ENCODE assay signal across 13 cellular contexts in the genomic region with DNA sequence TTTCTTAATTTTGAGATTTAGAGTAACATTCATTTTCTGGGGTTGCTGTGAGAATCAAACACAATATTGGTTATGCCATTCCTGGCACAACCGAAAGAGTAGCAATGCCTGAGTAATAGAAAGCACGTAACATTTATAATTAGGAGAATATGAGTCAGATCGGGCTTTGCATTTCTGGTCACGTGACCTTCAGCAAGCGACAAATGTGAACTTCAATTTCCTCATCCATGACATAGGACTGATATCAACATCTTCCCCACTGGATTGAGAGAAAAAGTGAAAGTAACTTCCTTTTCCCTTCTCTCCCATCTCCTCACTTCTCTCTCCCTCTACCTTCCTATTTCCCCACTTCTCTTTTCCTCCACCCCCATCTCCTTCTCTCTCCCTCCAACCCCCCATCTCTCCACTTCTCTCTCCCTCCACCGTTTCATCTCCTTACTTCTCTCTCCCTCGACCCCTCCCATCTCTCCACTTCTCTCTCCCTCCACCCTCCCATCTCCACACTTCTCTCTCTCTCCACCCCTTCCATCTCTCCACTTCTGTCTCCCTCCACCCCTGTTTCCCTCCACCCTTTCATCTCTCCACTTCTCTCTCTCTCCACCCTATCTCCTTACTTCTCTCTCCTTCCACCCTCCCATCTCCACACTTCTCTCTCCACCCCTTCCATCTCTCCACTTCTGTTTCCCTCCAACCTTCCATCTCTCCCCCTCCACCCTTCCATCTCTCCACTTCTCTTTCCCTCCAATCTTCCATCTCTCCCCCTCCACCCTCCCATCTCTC. TPM values are rescaled to one million over a fixed set of nuclear protein-coding genes. Genes with fewer than 3 reads are reported as not detected.
DNase-seq lines count a peak whose midpoint lies in the region; ATAC-seq, FAIRE-seq and TF ChIP-seq lines count a peak whose summit lies in the region.
"Had no signal": no experiment of that assay in that cellular context is flagged by ENCODE, and none has a peak within 500 bp of the region (broad histone marks: within the 10 kb centered on the region; RNA-seq: fewer than 3 reads in every experiment).

No MANE protein-coding gene starts in this region.

- H3K36me3 ChIP-seq in K562 (ENCODE audit: control insufficient read depth, insufficient read depth, low read length) (no peaks in the 10 kb centered on the region), small intestine (ENCODE audit: control insufficient read depth in 2 of 2, insufficient read depth in 2 of 2, low read length in 2 of 2) (no peaks in the 10 kb centered on the region)
- H3K36me3 ChIP-seq: BLaER1, spleen had no signal

- H3K27me3 Mint-ChIP-seq in activated CD4-positive, alpha-beta T cell treated with anti-CD3 and anti-CD28 coated beads, Interleukin-2, amount 10 ng/mL, durations not matched to agents 7 days and 5 days = peaks cover 37% of the 10 kb centered on the region

- no peaks in the 10 kb centered on the region for H3K36me3 Mint-ChIP-seq in activated CD4-positive, alpha-beta T cell treated with anti-CD3 and anti-CD28 coated beads, Interleukin-2, amount 10 ng/mL, durations not matched to agents 7 days and 5 days (ENCODE audit: low read depth)

- H3K9me1 ChIP-seq in K562 (ENCODE audit: control insufficient read depth, insufficient read depth, low read length) = no peaks in the 10 kb centered on the region

- in situ Hi-C loops in K562 (cut with MboI) = no loop called here

- 16% methylated on average over 5 of the region's 7 CpGs for WGBS in K562 (ENCODE audit: insufficient coverage, low coverage, missing lambda C conversion rate)
- WGBS in small intestine, 3 donors = 43 to 47% (median 44%) methylated on average over 6 to 7 of the region's 7 CpGs

- no peak for TF ChIP-seq POLR2A in K562 (conservative IDR thresholded peaks at IDR 0.05)

- POLR2A ChIA-PET in activated CD4-positive, alpha-beta T cell treated with anti-CD3 and anti-CD28 coated beads, Interleukin-2, amount 10 ng/mL, durations not matched to agents 7 days and 5 days (lab: Charles Lee) = no interaction called here
- POLR2A ChIA-PET in K562 (lab: Yijun Ruan, JAX) = interaction anchor here (1.1 kb wide), 1 partner anchor 19 kb away, joined by 3 read pairs; no protein-coding TSS in a partner anchor

- H3K4me1 Mint-ChIP-seq in activated CD4-positive, alpha-beta T cell treated with anti-CD3 and anti-CD28 coated beads, Interleukin-2, amount 10 ng/mL, durations not matched to agents 7 days and 5 days = no peaks in the 10 kb centered on the region

- no peak for TF ChIP-seq CTCF in K562 (IDR thresholded peaks at IDR 0.05 in 2 of 3, conservative IDR thresholded peaks at IDR 0.05 in 1 of 3; ENCODE audit: insufficient read depth in 2 of 3, low read depth in 1 of 3, low read length in 3 of 3)

- intact Hi-C loops in K562 (cut with micrococcal nuclease) = no loop called here

- CTCF ChIA-PET in activated CD4-positive, alpha-beta T cell treated with anti-CD3 and anti-CD28 coated beads, Interleukin-2, amount 10 ng/mL, durations not matched to agents 7 days and 5 days (lab: Charles Lee) = interaction anchor here (0.5 kb wide), 1 partner anchor 1151 kb away, joined by 3 read pairs; no protein-coding TSS in a partner anchor
- CTCF ChIA-PET in K562 (lab: Yijun Ruan, JAX; ENCODE audit: low intra/inter-chr PET ratio) = no interaction called here

- H3K4me2 ChIP-seq in K562 (ENCODE audit: insufficient read depth, low read length) = peak overlapping the region; percentile 63
- H3K4me2 ChIP-seq: BLaER1 had no signal

- 0 out of 5 replicates have a peak, but pooled peaks cover 0 to 7% of the 10 kb centered on the region in 2 experiments for H3K4me1 ChIP-seq in K562 (replicated peaks in 1 of 2; ENCODE audit: control insufficient read depth in 2 of 2, insufficient read depth in 2 of 2, low read length in 2 of 2)
- peaks cover 0 to 3% of the 10 kb centered on the region in 2 donors for H3K4me1 ChIP-seq in small intestine (ENCODE audit: control insufficient read depth in 2 of 2, insufficient read depth in 1 of 2, low read depth in 1 of 2, low read length in 1 of 2)
- H3K4me1 ChIP-seq: BLaER1 had no signal

- FAIRE-seq in K562 (lab: Jason Lieb, UNC) (no peak), small intestine (lab: Jason Lieb, UNC) (no peak)

- no peak for TF ChIP-seq EP300 in K562 (IDR thresholded peaks at IDR 0.05; ENCODE audit: low read length)

- BruUV-seq in K562 (replicated peaks; lab: Mats Ljungman, UMichigan) = no TSS peak

- H3K27me3 ChIP-seq in K562 (ENCODE audit: control insufficient read depth in 2 of 2, insufficient read depth in 2 of 2, low read length in 2 of 2) = no peaks in the 10 kb centered on the region
- peaks cover 0 to 2% of the 10 kb centered on the region in 2 donors for H3K27me3 ChIP-seq in small intestine (ENCODE audit: control insufficient read depth in 2 of 2, insufficient read depth in 2 of 2, low read length in 2 of 2)
- H3K27me3 ChIP-seq: BLaER1 had no signal

- no peak overlapping the region for H3K4me3 Mint-ChIP-seq in activated CD4-positive, alpha-beta T cell treated with anti-CD3 and anti-CD28 coated beads, Interleukin-2, amount 10 ng/mL, durations not matched to agents 7 days and 5 days

- no peak for TF ChIP-seq RAD21 in K562 (CRISPR knock-in tag; conservative IDR thresholded peaks at IDR 0.05 in 1 of 2, IDR thresholded peaks at IDR 0.05 in 1 of 2)

- no peak overlapping the region for H3K9ac ChIP-seq in K562 (ENCODE audit: insufficient read depth in 1 of 2, low read depth in 2 of 2, low read length in 2 of 2)
- H3K9ac ChIP-seq: BLaER1 had no signal

- no peaks in the 10 kb centered on the region for H3K79me2 ChIP-seq in K562 (ENCODE audit: control insufficient read depth, insufficient read depth, low read length)

- H2AFZ ChIP-seq in K562 (ENCODE audit: low read depth, low read length) = peak overlapping the region; percentile 82

- H3K27ac Mint-ChIP-seq in activated CD4-positive, alpha-beta T cell treated with anti-CD3 and anti-CD28 coated beads, Interleukin-2, amount 10 ng/mL, durations not matched to agents 7 days and 5 days = no peak overlapping the region

- H3K4me3 ChIP-seq in K562 (no peak overlapping the region), small intestine (ENCODE audit: low read depth in 1 of 2, low read length in 2 of 2) (no peak overlapping the region)
- H3K4me3 ChIP-seq: BLaER1, lung had no signal

- no peaks in the 10 kb centered on the region for H4K20me1 ChIP-seq in K562 (replicated peaks; ENCODE audit: control insufficient read depth, insufficient read depth, low read length)
- H4K20me1 ChIP-seq: BLaER1 had no signal

- peaks cover 2% of the 10 kb centered on the region for H3K9me3 Mint-ChIP-seq in activated CD4-positive, alpha-beta T cell treated with anti-CD3 and anti-CD28 coated beads, Interleukin-2, amount 10 ng/mL, durations not matched to agents 7 days and 5 days

- H3K9me3 ChIP-seq in K562 (replicated peaks; ENCODE audit: control insufficient read depth, insufficient read depth, low read depth, low read length) = no peaks in the 10 kb centered on the region
- H3K9me3 ChIP-seq in small intestine (ENCODE audit: control insufficient read depth, low read depth) = no peaks in the 10 kb centered on the region
- H3K9me3 ChIP-seq: spleen had no signal

- ATAC-seq in K562 = no peak
- no peak for ATAC-seq in HG03521 (IDR thresholded peaks at IDR 0.05; ENCODE audit: unreplicated experiment)

- peak; percentile 6 for DNase-seq in activated CD4-positive, alpha-beta T cell treated with anti-CD3 and anti-CD28 coated beads for 48 hours
- no peak for DNase-seq in activated CD4-positive, alpha-beta T cell treated with anti-CD3 and anti-CD28 coated beads, Interleukin-2, amount 10 ng/mL, durations not matched to agents 7 days and 5 days
- DNase-seq in LHCN-M2 (ENCODE audit: low read depth) = peak; percentile 70
- DNase-seq in K562 (ENCODE audit: extremely low read depth in 1 of 4, low spot score in 3 of 4) = peak in 1 of 4 experiments; percentile 8
- DNase-seq in small intestine = peak; percentile 43
- DNase-seq in GOT3 (lab: John Stamatoyannopoulos, UW) = no peak
- no peak for DNase-seq in germinal center (ENCODE audit: low spot score)
- DNase-seq: SHP77 treated with DMSO at 0.1 percent for 48 hours, spleen had no signal

- H3K27ac ChIP-seq in K562 (ENCODE audit: extremely low read depth, low read depth, low read length) (no peak overlapping the region), small intestine (ENCODE audit: low read depth in 1 of 2, low read length in 1 of 2) (no peak overlapping the region)
- H3K27ac ChIP-seq: BLaER1, epithelial cell of prostate, spleen had no signal

RNA-seq across cellular contexts. Expression of a gene that starts 33.5 kb away (rescaled TPM):
- 10 to 100 TPM; 40.0 to 45.1 TPM for total RNA-seq in activated CD4-positive, alpha-beta T cell treated with anti-CD3 and anti-CD28 coated beads, Interleukin-2, amount 10 ng/mL, durations not matched to agents 7 days and 5 days
- total RNA-seq in LHCN-M2 (2014; rRNA removed) (46.0 and 54.5 TPM in 2 replicates), K562 (2014; rRNA removed) (93.2 and 103 TPM in 2 replicates), K562 (2014; rRNA removed; fragmentation: Illumina TruSeq; extraction: Trizol) (115 and 124 TPM in 2 replicates), K562 (2015; rRNA removed; fragmentation: Illumina TruSeq; extraction: Trizol) (96.7 and 101 TPM in 2 replicates), K562 (2021) (86.7 and 95.1 TPM in 2 replicates)
- 27.6 TPM for polyA plus RNA-seq in LHCN-M2 (2012)
- total RNA-seq in K562 (2011; cell fraction: chromatin; rRNA removed; ENCODE audit: low replicate concordance) = 61.5 and 103 TPM in 2 replicates
- 44.7 and 51.1 TPM in 2 replicates for total RNA-seq in K562 (2011; cell fraction: nucleolus; rRNA removed)
- 61.4 and 65.7 TPM in 2 replicates for total RNA-seq in K562 (2011; cell fraction: nucleoplasm; rRNA removed)
- polyA plus RNA-seq in K562 (2011; rRNA removed) (143 and 183 TPM in 2 replicates), K562 (2014; fragmentation: Illumina TruSeq; extraction: Trizol) (126 and 162 TPM in 2 replicates), K562 (2014; fragmentation: Nextera tagmentation; extraction: Ambion mirVana) (100 to 1,000 TPM; 114 to 172 TPM), K562 (2014; rRNA removed) (99.1 and 110 TPM in 2 replicates), small intestine (100 to 1,000 TPM in 1 of 3 donors, 10 to 100 TPM in 2; 76.7 to 222 (median 82.7) TPM)
- polyA plus RNA-seq in K562 (2011; cell fraction: cytosol; rRNA removed) = 127 and 140 TPM in 2 replicates
- polyA plus RNA-seq in K562 (2011; cell fraction: nucleus; rRNA removed) = 99.0 and 115 TPM in 2 replicates
- polyA plus RNA-seq in K562 (2012) = 70.6 and 73.3 TPM in 2 replicates
- polyA minus RNA-seq in K562 (2011; rRNA and poly(A)+ RNA removed) = 104 and 133 TPM in 2 replicates
- polyA minus RNA-seq in K562 (2011; cell fraction: cytosol; rRNA and poly(A)+ RNA removed) = 59.1 and 62.5 TPM in 2 replicates
- 32.4 and 53.8 TPM in 2 replicates for polyA minus RNA-seq in K562 (2011; cell fraction: nucleus; rRNA and poly(A)+ RNA removed)

RNA-seq across cellular contexts. Expression of a gene that starts 47.5 kb away (rescaled TPM):
- under 1 TPM; 0.55 to 0.65 TPM for total RNA-seq in activated CD4-positive, alpha-beta T cell treated with anti-CD3 and anti-CD28 coated beads, Interleukin-2, amount 10 ng/mL, durations not matched to agents 7 days and 5 days
- total RNA-seq in LHCN-M2 (2014; rRNA removed) (1.3 and 1.5 TPM in 2 replicates), K562 (2014; rRNA removed) (0.18 TPM in 1 of 2 replicates, not detected in the other), K562 (2014; rRNA removed; fragmentation: Illumina TruSeq; extraction: Trizol) (not detected in 2 replicates), K562 (2015; rRNA removed; fragmentation: Illumina TruSeq; extraction: Trizol) (0.04 TPM in 2 replicates), K562 (2021) (0.13 and 0.29 TPM in 2 replicates)
- 4.1 TPM for polyA plus RNA-seq in LHCN-M2 (2012)
- 0.07 and 0.76 TPM in 2 replicates for total RNA-seq in K562 (2011; cell fraction: chromatin; rRNA removed; ENCODE audit: low replicate concordance)
- total RNA-seq in K562 (2011; cell fraction: nucleolus; rRNA removed) = 0.53 and 0.83 TPM in 2 replicates
- 0.15 and 0.22 TPM in 2 replicates for total RNA-seq in K562 (2011; cell fraction: nucleoplasm; rRNA removed)
- polyA plus RNA-seq in K562 (2011; rRNA removed) (0.09 and 0.18 TPM in 2 replicates), K562 (2014; fragmentation: Illumina TruSeq; extraction: Trizol) (0.12 and 0.14 TPM in 2 replicates), K562 (2014; fragmentation: Nextera tagmentation; extraction: Ambion mirVana) (under 1 TPM in 1 of 2 experiments, not detected in 1; 0.03 TPM), K562 (2014; rRNA removed) (0.04 and 0.07 TPM in 2 replicates), small intestine (10 to 100 TPM in 2 of 3 donors, 1 to 10 TPM in 1; 5.9 to 25.1 (median 21.0) TPM)
- polyA plus RNA-seq in K562 (2011; cell fraction: cytosol; rRNA removed) = 0.09 and 0.30 TPM in 2 replicates
- 0.28 and 0.80 TPM in 2 replicates for polyA plus RNA-seq in K562 (2011; cell fraction: nucleus; rRNA removed)
- polyA plus RNA-seq in K562 (2012) = 0.22 and 0.31 TPM in 2 replicates
- polyA minus RNA-seq in K562 (2011; rRNA and poly(A)+ RNA removed) = 0.06 and 0.21 TPM in 2 replicates
- polyA minus RNA-seq in K562 (2011; cell fraction: cytosol; rRNA and poly(A)+ RNA removed) = not detected in 2 replicates
- 0.33 and 0.40 TPM in 2 replicates for polyA minus RNA-seq in K562 (2011; cell fraction: nucleus; rRNA and poly(A)+ RNA removed)

Comparison
In these comparisons a context has a peak if more than half of its experiments do, and no peak if none do; other contexts are left out.
1. DNase-seq: peak in activated CD4-positive, alpha-beta T cell treated with anti-CD3 and anti-CD28 coated beads for 48 hours (single experiment), LHCN-M2 (single experiment) and small intestine (single experiment); none in activated CD4-positive, alpha-beta T cell treated with anti-CD3 and anti-CD28 coated beads, Interleukin-2, amount 10 ng/mL, durations not matched to agents 7 days and 5 days (single experiment), GOT3 (single experiment) and germinal center (single experiment).